1 cellular context compared by ENCODE assay signal in the genomic region with DNA sequence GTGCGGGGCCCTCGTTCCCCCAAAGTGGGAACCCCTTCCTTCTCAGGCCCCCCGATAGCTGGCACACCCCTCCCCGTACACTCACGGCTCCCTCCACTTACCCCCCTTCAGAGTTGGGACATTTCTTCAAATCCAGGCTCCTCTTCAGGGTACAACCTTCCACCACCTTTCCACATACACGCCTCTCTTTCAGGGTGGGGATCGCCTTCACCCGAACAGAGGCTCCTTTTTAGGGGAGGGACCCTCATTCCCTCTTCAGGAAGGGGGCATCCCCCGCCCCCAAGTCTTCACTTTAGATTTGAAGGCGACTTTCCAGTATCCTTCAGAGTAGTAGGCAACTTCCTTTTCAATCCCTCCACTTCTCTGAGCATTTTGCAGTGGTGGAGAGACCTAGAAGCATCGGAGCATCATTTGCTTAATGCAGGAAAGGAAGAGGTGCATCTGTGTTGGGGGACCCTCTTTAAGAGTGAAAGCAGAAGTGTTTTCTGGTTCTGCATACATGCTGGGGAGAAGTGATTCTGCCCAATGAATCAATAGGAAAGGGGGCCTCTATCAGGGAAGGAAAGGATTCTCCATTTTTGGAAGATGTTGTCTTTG.
TF ChIP-seq lines count a peak whose summit lies in the region.

No MANE protein-coding gene starts in this region.

TF ChIP-seq in GM12878, 131 proteins besides CTCF, POLR2A, EP300 and RAD21 (continued from another document):
- TF ChIP-seq REST (IDR thresholded peaks at IDR 0.05; ENCODE audit: low read depth, low read length) (no peak), ZNF24 (IDR thresholded peaks at IDR 0.05) (no peak), ZNF592 (IDR thresholded peaks at IDR 0.05) (no peak), IKZF2 (IDR thresholded peaks at IDR 0.05) (peak; percentile 18 to 21; a peak in 1 of 4 replicates), FOS (IDR thresholded peaks at IDR 0.05; ENCODE audit: borderline replicate concordance, extremely low read depth, insufficient read length) (no peak), RFX5 (IDR thresholded peaks at IDR 0.05; ENCODE audit: low read depth, low read length) (no peak), NR2C1 (IDR thresholded peaks at IDR 0.05) (no peak), ZNF274 (IDR thresholded peaks at IDR 0.05; ENCODE audit: insufficient read depth, insufficient read length) (no peak), SPI1 (IDR thresholded peaks at IDR 0.05; ENCODE audit: borderline replicate concordance, insufficient read depth, low read depth, low read length) (peak; percentile 78), TAF1 (IDR thresholded peaks at IDR 0.05; ENCODE audit: borderline replicate concordance, low read depth, low read length) (peak; percentile 57; the same call in 1 of the 2 replicates), NR2F1 (conservative IDR thresholded peaks at IDR 0.05) (no peak), CHD1 (IDR thresholded peaks at IDR 0.05; ENCODE audit: low read depth, low read length) (no peak), CUX1 (IDR thresholded peaks at IDR 0.05; ENCODE audit: insufficient replicate concordance, low read depth, low read length) (no peak), MXI1 (IDR thresholded peaks at IDR 0.05; ENCODE audit: low read depth, low read length) (peak; percentile 33; the same call in 1 of the 2 replicates), TCF7 (IDR thresholded peaks at IDR 0.05; ENCODE audit: borderline replicate concordance) (no peak), BACH1 (IDR thresholded peaks at IDR 0.05; ENCODE audit: borderline replicate concordance) (no peak), YBX1 (IDR thresholded peaks at IDR 0.05) (no peak), E4F1 (IDR thresholded peaks at IDR 0.05; ENCODE audit: borderline replicate concordance, partially characterized antibody) (no peak), RELA (IDR thresholded peaks at IDR 0.05; ENCODE audit: borderline replicate concordance, partially characterized antibody) (no peak), EED (IDR thresholded peaks at IDR 0.05; ENCODE audit: low read depth) (no peak; the same call in 1 of the 2 replicates), ZNF217 (IDR thresholded peaks at IDR 0.05) (no peak), POLR2AphosphoS2 (IDR thresholded peaks at IDR 0.05; ENCODE audit: low read depth, low read length) (no peak), CBX3 (IDR thresholded peaks at IDR 0.05; ENCODE audit: borderline replicate concordance, low read depth) (no peak), ZBTB40 (IDR thresholded peaks at IDR 0.05; ENCODE audit: borderline replicate concordance) (no peak), BCL11A (IDR thresholded peaks at IDR 0.05; ENCODE audit: low read depth, low read length) (0 out of 2 replicates have a peak, but pooled peaks have one; percentile 4), CBFB (IDR thresholded peaks at IDR 0.05; ENCODE audit: low read depth) (no peak), IRF3 (IDR thresholded peaks at IDR 0.05) (no peak), YY1 (IDR thresholded peaks at IDR 0.05; ENCODE audit: low read depth, low read length) (no peak)
- TF ChIP-seq, protein P1, sequence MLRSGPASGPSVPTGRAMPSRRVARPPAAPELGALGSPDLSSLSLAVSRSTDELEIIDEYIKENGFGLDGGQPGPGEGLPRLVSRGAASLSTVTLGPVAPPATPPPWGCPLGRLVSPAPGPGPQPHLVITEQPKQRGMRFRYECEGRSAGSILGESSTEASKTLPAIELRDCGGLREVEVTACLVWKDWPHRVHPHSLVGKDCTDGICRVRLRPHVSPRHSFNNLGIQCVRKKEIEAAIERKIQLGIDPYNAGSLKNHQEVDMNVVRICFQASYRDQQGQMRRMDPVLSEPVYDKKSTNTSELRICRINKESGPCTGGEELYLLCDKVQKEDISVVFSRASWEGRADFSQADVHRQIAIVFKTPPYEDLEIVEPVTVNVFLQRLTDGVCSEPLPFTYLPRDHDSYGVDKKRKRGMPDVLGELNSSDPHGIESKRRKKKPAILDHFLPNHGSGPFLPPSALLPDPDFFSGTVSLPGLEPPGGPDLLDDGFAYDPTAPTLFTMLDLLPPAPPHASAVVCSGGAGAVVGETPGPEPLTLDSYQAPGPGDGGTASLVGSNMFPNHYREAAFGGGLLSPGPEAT (IDR thresholded peaks at IDR 0.05; ENCODE audit: low read depth): 0 out of 2 replicates have a peak, but pooled peaks have one; percentile 21
